1 cellular context compared by ENCODE assay signal in the genomic region with DNA sequence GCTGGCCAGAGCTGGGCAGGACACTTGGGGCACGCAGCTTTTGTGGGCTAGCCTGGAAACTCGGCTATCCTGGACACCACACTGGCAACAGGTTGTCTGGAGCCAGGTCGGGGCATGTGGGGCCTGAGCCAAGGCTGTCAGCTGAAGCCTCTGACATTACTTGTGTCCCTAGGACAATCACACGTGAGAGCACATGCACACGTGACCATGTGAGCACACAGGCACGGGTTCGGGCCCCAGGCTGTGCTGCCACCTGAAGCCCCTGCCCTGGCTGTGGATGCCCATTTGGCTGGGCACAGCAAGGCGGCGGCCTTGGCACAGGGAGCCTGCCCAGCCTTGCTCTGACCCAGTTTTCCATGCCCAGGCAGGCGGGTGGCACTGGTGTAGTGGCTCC.
TF ChIP-seq lines count a peak whose summit lies in the region.

No MANE protein-coding gene starts in this region.

TF ChIP-seq in K562, 482 proteins besides CTCF, POLR2A, EP300 and RAD21 (continued from another document and continues in another):
- TF ChIP-seq, protein P1, sequence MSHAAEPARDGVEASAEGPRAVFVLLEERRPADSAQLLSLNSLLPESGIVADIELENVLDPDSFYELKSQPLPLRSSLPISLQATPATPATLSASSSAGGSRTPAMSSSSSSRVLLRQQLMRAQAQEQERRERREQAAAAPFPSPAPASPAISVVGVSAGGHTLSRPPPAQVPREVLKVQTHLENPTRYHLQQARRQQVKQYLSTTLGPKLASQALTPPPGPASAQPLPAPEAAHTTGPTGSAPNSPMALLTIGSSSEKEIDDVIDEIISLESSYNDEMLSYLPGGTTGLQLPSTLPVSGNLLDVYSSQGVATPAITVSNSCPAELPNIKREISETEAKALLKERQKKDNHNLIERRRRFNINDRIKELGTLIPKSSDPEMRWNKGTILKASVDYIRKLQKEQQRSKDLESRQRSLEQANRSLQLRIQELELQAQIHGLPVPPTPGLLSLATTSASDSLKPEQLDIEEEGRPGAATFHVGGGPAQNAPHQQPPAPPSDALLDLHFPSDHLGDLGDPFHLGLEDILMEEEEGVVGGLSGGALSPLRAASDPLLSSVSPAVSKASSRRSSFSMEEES (CRISPR knock-in tag; IDR thresholded peaks at IDR 0.05) = peak; percentile 47
- TF ChIP-seq SAP30 (IDR thresholded peaks at IDR 0.05; ENCODE audit: borderline replicate concordance, insufficient read depth, low read depth, low read length, poor library complexity, severe bottlenecking) = no peak
- TF ChIP-seq TAF7 (tag; IDR thresholded peaks at IDR 0.05) = no peak
- TF ChIP-seq NFXL1 (CRISPR knock-in tag; IDR thresholded peaks at IDR 0.05) = no peak
- TF ChIP-seq MCM2 (IDR thresholded peaks at IDR 0.05; ENCODE audit: low read depth) = no peak
- no peak for TF ChIP-seq HDAC1 (IDR thresholded peaks at IDR 0.05)
- TF ChIP-seq XRCC3 (IDR thresholded peaks at IDR 0.05) = no peak
- TF ChIP-seq BMI1 (IDR thresholded peaks at IDR 0.05; ENCODE audit: low read length) = no peak
- no peak for TF ChIP-seq MCM7 (IDR thresholded peaks at IDR 0.05)
- no peak; the same call in 1 of the 2 replicates for TF ChIP-seq NR2C2 (CRISPR knock-in tag; IDR thresholded peaks at IDR 0.05)
- TF ChIP-seq NR2C2 (tag; IDR thresholded peaks at IDR 0.05) = 0 out of 2 replicates have a peak, but pooled peaks have one; percentile 2
- no peak for TF ChIP-seq XRCC5 (IDR thresholded peaks at IDR 0.05; ENCODE audit: low read depth, low read length)
- TF ChIP-seq ZFX (CRISPR knock-in tag; IDR thresholded peaks at IDR 0.05) = peak; percentile 58
- TF ChIP-seq, protein P2, sequence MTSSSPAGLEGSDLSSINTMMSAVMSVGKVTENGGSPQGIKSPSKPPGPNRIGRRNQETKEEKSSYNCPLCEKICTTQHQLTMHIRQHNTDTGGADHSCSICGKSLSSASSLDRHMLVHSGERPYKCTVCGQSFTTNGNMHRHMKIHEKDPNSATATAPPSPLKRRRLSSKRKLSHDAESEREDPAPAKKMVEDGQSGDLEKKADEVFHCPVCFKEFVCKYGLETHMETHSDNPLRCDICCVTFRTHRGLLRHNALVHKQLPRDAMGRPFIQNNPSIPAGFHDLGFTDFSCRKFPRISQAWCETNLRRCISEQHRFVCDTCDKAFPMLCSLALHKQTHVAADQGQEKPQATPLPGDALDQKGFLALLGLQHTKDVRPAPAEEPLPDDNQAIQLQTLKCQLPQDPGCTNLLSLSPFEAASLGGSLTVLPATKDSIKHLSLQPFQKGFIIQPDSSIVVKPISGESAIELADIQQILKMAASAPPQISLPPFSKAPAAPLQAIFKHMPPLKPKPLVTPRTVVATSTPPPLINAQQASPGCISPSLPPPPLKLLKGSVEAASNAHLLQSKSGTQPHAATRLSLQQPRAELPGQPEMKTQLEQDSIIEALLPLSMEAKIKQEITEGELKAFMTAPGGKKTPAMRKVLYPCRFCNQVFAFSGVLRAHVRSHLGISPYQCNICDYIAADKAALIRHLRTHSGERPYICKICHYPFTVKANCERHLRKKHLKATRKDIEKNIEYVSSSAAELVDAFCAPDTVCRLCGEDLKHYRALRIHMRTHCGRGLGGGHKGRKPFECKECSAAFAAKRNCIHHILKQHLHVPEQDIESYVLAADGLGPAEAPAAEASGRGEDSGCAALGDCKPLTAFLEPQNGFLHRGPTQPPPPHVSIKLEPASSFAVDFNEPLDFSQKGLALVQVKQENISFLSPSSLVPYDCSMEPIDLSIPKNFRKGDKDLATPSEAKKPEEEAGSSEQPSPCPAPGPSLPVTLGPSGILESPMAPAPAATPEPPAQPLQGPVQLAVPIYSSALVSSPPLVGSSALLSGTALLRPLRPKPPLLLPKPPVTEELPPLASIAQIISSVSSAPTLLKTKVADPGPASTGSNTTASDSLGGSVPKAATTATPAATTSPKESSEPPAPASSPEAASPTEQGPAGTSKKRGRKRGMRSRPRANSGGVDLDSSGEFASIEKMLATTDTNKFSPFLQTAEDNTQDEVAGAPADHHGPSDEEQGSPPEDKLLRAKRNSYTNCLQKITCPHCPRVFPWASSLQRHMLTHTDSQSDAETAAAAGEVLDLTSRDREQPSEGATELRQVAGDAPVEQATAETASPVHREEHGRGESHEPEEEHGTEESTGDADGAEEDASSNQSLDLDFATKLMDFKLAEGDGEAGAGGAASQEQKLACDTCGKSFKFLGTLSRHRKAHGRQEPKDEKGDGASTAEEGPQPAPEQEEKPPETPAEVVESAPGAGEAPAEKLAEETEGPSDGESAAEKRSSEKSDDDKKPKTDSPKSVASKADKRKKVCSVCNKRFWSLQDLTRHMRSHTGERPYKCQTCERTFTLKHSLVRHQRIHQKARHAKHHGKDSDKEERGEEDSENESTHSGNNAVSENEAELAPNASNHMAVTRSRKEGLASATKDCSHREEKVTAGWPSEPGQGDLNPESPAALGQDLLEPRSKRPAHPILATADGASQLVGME (CRISPR knock-in tag; IDR thresholded peaks at IDR 0.05) = no peak
- TF ChIP-seq, protein P3, sequence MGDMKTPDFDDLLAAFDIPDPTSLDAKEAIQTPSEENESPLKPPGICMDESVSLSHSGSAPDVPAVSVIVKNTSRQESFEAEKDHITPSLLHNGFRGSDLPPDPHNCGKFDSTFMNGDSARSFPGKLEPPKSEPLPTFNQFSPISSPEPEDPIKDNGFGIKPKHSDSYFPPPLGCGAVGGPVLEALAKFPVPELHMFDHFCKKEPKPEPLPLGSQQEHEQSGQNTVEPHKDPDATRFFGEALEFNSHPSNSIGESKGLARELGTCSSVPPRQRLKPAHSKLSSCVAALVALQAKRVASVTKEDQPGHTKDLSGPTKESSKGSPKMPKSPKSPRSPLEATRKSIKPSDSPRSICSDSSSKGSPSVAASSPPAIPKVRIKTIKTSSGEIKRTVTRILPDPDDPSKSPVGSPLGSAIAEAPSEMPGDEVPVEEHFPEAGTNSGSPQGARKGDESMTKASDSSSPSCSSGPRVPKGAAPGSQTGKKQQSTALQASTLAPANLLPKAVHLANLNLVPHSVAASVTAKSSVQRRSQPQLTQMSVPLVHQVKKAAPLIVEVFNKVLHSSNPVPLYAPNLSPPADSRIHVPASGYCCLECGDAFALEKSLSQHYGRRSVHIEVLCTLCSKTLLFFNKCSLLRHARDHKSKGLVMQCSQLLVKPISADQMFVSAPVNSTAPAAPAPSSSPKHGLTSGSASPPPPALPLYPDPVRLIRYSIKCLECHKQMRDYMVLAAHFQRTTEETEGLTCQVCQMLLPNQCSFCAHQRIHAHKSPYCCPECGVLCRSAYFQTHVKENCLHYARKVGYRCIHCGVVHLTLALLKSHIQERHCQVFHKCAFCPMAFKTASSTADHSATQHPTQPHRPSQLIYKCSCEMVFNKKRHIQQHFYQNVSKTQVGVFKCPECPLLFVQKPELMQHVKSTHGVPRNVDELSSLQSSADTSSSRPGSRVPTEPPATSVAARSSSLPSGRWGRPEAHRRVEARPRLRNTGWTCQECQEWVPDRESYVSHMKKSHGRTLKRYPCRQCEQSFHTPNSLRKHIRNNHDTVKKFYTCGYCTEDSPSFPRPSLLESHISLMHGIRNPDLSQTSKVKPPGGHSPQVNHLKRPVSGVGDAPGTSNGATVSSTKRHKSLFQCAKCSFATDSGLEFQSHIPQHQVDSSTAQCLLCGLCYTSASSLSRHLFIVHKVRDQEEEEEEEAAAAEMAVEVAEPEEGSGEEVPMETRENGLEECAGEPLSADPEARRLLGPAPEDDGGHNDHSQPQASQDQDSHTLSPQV (IDR thresholded peaks at IDR 0.05) = peak; percentile 10; the same call in 1 of the 2 replicates
- TF ChIP-seq, protein P4, sequence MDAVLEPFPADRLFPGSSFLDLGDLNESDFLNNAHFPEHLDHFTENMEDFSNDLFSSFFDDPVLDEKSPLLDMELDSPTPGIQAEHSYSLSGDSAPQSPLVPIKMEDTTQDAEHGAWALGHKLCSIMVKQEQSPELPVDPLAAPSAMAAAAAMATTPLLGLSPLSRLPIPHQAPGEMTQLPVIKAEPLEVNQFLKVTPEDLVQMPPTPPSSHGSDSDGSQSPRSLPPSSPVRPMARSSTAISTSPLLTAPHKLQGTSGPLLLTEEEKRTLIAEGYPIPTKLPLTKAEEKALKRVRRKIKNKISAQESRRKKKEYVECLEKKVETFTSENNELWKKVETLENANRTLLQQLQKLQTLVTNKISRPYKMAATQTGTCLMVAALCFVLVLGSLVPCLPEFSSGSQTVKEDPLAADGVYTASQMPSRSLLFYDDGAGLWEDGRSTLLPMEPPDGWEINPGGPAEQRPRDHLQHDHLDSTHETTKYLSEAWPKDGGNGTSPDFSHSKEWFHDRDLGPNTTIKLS (IDR thresholded peaks at IDR 0.05; ENCODE audit: borderline replicate concordance, low read depth) = no peak
- TF ChIP-seq GABPB1 (CRISPR knock-in tag; IDR thresholded peaks at IDR 0.05) = no peak
- TF ChIP-seq, protein P5, sequence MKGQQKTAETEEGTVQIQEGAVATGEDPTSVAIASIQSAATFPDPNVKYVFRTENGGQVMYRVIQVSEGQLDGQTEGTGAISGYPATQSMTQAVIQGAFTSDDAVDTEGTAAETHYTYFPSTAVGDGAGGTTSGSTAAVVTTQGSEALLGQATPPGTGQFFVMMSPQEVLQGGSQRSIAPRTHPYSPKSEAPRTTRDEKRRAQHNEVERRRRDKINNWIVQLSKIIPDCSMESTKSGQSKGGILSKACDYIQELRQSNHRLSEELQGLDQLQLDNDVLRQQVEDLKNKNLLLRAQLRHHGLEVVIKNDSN (CRISPR knock-in tag; IDR thresholded peaks at IDR 0.05) = peak; percentile 88
- no peak for TF ChIP-seq POLR2G (IDR thresholded peaks at IDR 0.05; ENCODE audit: low read depth, low read length)
- no peak for TF ChIP-seq TCF3 (CRISPR knock-in tag; IDR thresholded peaks at IDR 0.05)
- no peak for TF ChIP-seq STAT5A (IDR thresholded peaks at IDR 0.05; ENCODE audit: borderline replicate concordance, low read length)
- TF ChIP-seq, protein P6, sequence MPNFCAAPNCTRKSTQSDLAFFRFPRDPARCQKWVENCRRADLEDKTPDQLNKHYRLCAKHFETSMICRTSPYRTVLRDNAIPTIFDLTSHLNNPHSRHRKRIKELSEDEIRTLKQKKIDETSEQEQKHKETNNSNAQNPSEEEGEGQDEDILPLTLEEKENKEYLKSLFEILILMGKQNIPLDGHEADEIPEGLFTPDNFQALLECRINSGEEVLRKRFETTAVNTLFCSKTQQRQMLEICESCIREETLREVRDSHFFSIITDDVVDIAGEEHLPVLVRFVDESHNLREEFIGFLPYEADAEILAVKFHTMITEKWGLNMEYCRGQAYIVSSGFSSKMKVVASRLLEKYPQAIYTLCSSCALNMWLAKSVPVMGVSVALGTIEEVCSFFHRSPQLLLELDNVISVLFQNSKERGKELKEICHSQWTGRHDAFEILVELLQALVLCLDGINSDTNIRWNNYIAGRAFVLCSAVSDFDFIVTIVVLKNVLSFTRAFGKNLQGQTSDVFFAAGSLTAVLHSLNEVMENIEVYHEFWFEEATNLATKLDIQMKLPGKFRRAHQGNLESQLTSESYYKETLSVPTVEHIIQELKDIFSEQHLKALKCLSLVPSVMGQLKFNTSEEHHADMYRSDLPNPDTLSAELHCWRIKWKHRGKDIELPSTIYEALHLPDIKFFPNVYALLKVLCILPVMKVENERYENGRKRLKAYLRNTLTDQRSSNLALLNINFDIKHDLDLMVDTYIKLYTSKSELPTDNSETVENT (CRISPR knock-in tag; IDR thresholded peaks at IDR 0.05) = no peak
- TF ChIP-seq KLF16 (IDR thresholded peaks at IDR 0.05) = no peak
- TF ChIP-seq TAL1 (IDR thresholded peaks at IDR 0.05) = no peak
- TF ChIP-seq, protein P7, sequence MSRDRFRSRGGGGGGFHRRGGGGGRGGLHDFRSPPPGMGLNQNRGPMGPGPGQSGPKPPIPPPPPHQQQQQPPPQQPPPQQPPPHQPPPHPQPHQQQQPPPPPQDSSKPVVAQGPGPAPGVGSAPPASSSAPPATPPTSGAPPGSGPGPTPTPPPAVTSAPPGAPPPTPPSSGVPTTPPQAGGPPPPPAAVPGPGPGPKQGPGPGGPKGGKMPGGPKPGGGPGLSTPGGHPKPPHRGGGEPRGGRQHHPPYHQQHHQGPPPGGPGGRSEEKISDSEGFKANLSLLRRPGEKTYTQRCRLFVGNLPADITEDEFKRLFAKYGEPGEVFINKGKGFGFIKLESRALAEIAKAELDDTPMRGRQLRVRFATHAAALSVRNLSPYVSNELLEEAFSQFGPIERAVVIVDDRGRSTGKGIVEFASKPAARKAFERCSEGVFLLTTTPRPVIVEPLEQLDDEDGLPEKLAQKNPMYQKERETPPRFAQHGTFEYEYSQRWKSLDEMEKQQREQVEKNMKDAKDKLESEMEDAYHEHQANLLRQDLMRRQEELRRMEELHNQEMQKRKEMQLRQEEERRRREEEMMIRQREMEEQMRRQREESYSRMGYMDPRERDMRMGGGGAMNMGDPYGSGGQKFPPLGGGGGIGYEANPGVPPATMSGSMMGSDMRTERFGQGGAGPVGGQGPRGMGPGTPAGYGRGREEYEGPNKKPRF (IDR thresholded peaks at IDR 0.05; ENCODE audit: low read depth, low read length) = no peak
- TF ChIP-seq TAF9B (IDR thresholded peaks at IDR 0.05; ENCODE audit: partially characterized antibody) = no peak
- no peak for TF ChIP-seq NFYB (IDR thresholded peaks at IDR 0.05; ENCODE audit: extremely low read depth, insufficient read length)
- no peak for TF ChIP-seq ZSCAN32 (CRISPR knock-in tag; IDR thresholded peaks at IDR 0.05)
- TF ChIP-seq ZNF224 (CRISPR knock-in tag; IDR thresholded peaks at IDR 0.05) = no peak
- TF ChIP-seq ZKSCAN3 (CRISPR knock-in tag; IDR thresholded peaks at IDR 0.05) = peak; percentile 75
- TF ChIP-seq, protein P8, sequence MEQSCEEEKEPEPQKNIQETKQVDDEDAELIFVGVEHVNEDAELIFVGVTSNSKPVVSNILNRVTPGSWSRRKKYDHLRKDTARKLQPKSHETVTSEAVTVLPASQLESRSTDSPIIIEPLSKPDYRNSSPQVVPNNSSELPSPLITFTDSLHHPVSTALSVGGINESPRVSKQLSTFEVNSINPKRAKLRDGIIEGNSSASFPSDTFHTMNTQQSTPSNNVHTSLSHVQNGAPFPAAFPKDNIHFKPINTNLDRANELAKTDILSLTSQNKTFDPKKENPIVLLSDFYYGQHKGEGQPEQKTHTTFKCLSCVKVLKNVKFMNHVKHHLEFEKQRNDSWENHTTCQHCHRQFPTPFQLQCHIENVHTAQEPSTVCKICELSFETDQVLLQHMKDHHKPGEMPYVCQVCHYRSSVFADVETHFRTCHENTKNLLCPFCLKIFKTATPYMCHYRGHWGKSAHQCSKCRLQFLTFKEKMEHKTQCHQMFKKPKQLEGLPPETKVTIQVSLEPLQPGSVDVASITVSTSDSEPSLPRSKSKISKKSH (CRISPR knock-in tag; IDR thresholded peaks at IDR 0.05) = no peak
- no peak for TF ChIP-seq ZC3H11A (IDR thresholded peaks at IDR 0.05; ENCODE audit: low read depth, low read length)
- TF ChIP-seq, protein P9, sequence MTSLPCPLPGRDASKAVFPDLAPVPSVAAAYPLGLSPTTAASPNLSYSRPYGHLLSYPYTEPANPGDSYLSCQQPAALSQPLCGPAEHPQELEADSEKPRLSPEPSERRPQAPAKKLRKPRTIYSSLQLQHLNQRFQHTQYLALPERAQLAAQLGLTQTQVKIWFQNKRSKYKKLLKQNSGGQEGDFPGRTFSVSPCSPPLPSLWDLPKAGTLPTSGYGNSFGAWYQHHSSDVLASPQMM (CRISPR knock-in tag; IDR thresholded peaks at IDR 0.05) = no peak
- TF ChIP-seq, protein P10, sequence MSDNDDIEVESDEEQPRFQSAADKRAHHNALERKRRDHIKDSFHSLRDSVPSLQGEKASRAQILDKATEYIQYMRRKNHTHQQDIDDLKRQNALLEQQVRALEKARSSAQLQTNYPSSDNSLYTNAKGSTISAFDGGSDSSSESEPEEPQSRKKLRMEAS (CRISPR knock-in tag; IDR thresholded peaks at IDR 0.05) = peak; percentile 52
- TF ChIP-seq TFAM (CRISPR knock-in tag; conservative IDR thresholded peaks at IDR 0.05) = no peak
- TF ChIP-seq FOXM1 (IDR thresholded peaks at IDR 0.05; ENCODE audit: low read depth) = no peak
- no peak for TF ChIP-seq FOXM1 (CRISPR knock-in tag; IDR thresholded peaks at IDR 0.05; ENCODE audit: low read depth)
